In the genomic region with DNA sequence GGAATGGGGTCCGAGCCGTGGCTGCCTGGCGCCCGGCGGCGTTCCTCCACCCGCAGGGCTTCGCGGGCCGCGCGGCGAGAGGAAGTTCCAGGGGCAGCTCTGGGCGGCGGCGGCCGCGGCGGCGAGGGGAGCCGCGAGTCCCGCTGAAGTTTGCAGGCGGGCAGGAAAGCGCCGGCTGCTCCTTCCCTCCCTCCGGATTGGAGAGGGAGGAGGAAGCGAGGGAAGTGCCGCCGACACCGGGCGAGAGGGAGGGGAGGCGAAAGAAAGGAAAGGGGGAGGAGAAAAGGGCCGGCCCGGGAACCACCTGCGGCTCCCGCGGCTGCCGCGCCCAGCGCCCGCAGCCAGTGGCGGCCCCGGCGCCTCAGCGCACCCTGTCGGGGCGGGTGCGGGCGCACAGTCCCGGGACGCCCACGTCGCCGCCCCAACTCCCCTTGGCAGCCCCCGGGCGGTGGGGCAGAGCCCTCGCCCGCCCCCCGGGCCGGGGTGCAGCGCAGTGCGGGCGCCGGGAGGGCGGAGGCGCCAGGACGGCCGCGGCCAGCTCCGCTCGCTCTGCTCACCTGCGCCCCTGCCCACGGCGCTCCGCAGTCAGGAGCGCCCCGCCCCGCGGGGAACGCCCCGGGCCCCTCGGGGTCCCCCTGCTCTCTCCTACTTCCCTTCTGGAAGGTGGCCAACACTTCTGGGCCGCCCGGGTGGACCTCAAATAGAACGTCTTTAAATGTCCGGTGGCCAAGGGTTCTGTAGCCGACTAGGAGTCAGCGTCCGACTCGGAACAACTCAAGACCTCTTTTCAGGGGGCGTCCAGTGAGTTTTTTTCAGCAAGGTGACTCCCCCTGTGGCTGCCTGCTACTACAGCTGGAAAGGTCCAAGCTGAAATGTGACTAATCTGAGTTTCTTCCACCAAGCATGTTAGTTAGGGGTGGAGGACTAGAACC, we compare ENCODE assay signal across 1 cellular context.
TF ChIP-seq lines count a peak whose summit lies in the region.

No MANE protein-coding gene starts in this region.

TF ChIP-seq in IMR-90, 13 proteins besides CTCF, POLR2A, EP300 and RAD21 (continued from another document):
- TF ChIP-seq MAZ (IDR thresholded peaks at IDR 0.05; ENCODE audit: borderline replicate concordance, low read depth, low read length) (peak; percentile 33; the same call in 1 of the 2 replicates), CHD1 (IDR thresholded peaks at IDR 0.05; ENCODE audit: low read depth, low read length) (no peak)
